10 cellular contexts compared by ENCODE assay signal in genomic region chr19:1112254-1113208, GRCh38. TPM values are rescaled to one million over a fixed set of nuclear protein-coding genes. Genes with fewer than 3 reads are reported as not detected.
DNase-seq lines count a peak whose midpoint lies in the region; ATAC-seq, FAIRE-seq and TF ChIP-seq lines count a peak whose summit lies in the region.
"Had no signal": no experiment of that assay in that cellular context is flagged by ENCODE, and none has a peak within 500 bp of the region (broad histone marks: within the 10 kb centered on the region; RNA-seq: fewer than 3 reads in every experiment).

No MANE protein-coding gene starts in this region.

- H3K36me3 Mint-ChIP-seq in natural killer cell = no peaks in the 10 kb centered on the region

- TF ChIP-seq RAD21 in HepG2 (CRISPR knock-in tag; IDR thresholded peaks at IDR 0.05) = no peak

- CTCF ChIA-PET in HepG2 (lab: Yijun Ruan, JAX; ENCODE audit: low intra/inter-chr PET ratio, low total read pairs) = interaction anchor here (1.8 kb wide), 1 partner anchor 82 kb away, joined by 28 read pairs; no protein-coding TSS in a partner anchor

- WGBS in HepG2 (ENCODE audit: low lambda C conversion rate) = 90% methylated on average over 63 of the region's 79 CpGs
- 40% methylated on average over 9 of the region's 79 CpGs for WGBS in right lobe of liver (ENCODE audit: insufficient coverage, low coverage, low lambda C conversion rate, missing lambda C conversion rate)
- WGBS in neuronal stem cell (ENCODE audit: extremely low coverage in 2 of 2, insufficient read length in 2 of 2, insufficient replicate concordance in 1 of 2), 2 donors = no CpG with 5 or more reads among the region's 79 CpGs

- no peaks in the 10 kb centered on the region for H3K9me3 Mint-ChIP-seq in natural killer cell
- H3K9me3 Mint-ChIP-seq: activated T-helper 2 cell treated with anti-CD3 and anti-CD28 coated beads, Interferon-gamma antibody, Interleukin-2, Interleukin-4, amounts not matched to agents 10 μg/mL and 5 μg/mL and 100 μg/mL, durations not matched to agents 14 hours and 24 hours and 36 hours; memory B cell had no signal

- H3K18ac ChIP-seq in neuronal stem cell (ENCODE audit: low read length) = peak overlapping the region; percentile 65

- POLR2A ChIA-PET in HepG2 (lab: Yijun Ruan, JAX) = interaction anchor here (0.7 to 3.0 kb wide), 14 partner anchors 9 to 157 kb away, joined by 3 to 28 read pairs (median 6); partner anchors contain the start of genes ATP5F1D, CIRBP, CNN2 and GPX4

- H3K23ac ChIP-seq in neuronal stem cell (ENCODE audit: low read depth, low read length, poor library complexity) = peak overlapping the region; percentile 73

- intact Hi-C loops in HepG2 (cut with micrococcal nuclease; ENCODE audit: unreplicated experiment) = loop anchor here (5.0 kb wide), 1 partner anchor 80 kb away; no protein-coding TSS in a partner anchor
- intact Hi-C loops in right lobe of liver (cut with DNase I) = loop anchor here in 1 of 2 donors (10.0 kb wide), 1 partner anchor 72 kb away; no protein-coding TSS in a partner anchor
- intact Hi-C loops in vagina (cut with DNase I) = loop anchor here (5.0 kb wide), 2 partner anchors 80 to 130 kb away; partner anchors contain the start of gene ATP5F1D
- intact Hi-C loops in natural killer cell (cut with micrococcal nuclease) = loop anchor here (5.0 kb wide), 1 partner anchor 80 kb away; no protein-coding TSS in a partner anchor

- peaks cover 6 to 10% of the 10 kb centered on the region in 2 experiments; a peak in 3 of 5 replicates for H3K36me3 ChIP-seq in HepG2 (replicated peaks in 1 of 2; ENCODE audit: control insufficient read depth in 1 of 2, insufficient read depth in 2 of 2, low read length in 2 of 2)
- peaks cover 10 to 63% (median 26%) of the 10 kb centered on the region in 4 donors for H3K36me3 ChIP-seq in right lobe of liver
- peaks cover 9 to 59% of the 10 kb centered on the region in 2 donors for H3K36me3 ChIP-seq in neuronal stem cell (replicated peaks in 1 of 2; ENCODE audit: control insufficient read depth in 2 of 2, insufficient read depth in 2 of 2, low read length in 2 of 2)
- H3K36me3 ChIP-seq in vagina = peaks cover 0 to 64% of the 10 kb centered on the region in 2 donors

- TF ChIP-seq EP300 in HepG2 (IDR thresholded peaks at IDR 0.05; ENCODE audit: low read depth in 2 of 2, low read length in 2 of 2) = no peak
- no peak for TF ChIP-seq EP300 in HepG2 (CRISPR knock-in tag; IDR thresholded peaks at IDR 0.05; ENCODE audit: borderline replicate concordance)

- H3K4me1 ChIP-seq in HepG2 (ENCODE audit: insufficient read depth, low read length) (peaks cover 15% of the 10 kb centered on the region), right lobe of liver (peaks cover 0 to 13% (median 2%) of the 10 kb centered on the region in 4 donors), foreskin keratinocyte (no peaks in the 10 kb centered on the region), neuronal stem cell (ENCODE audit: control insufficient read depth in 2 of 2, insufficient read depth in 1 of 2, low read depth in 1 of 2, low read length in 2 of 2) (peaks cover 4 to 8% of the 10 kb centered on the region in 2 donors), vagina (peaks cover 24% of the 10 kb centered on the region)

- no peak overlapping the region for H3K4me3 ChIP-seq in HepG2 (replicated peaks in 1 of 3; ENCODE audit: insufficient read depth in 1 of 3, low read depth in 2 of 3, low read length in 3 of 3)
- no peak overlapping the region for H3K4me3 ChIP-seq in right lobe of liver
- no peak overlapping the region for H3K4me3 ChIP-seq in neuronal stem cell (ENCODE audit: low read length in 2 of 2)
- no peak overlapping the region for H3K4me3 ChIP-seq in vagina

- no peaks in the 10 kb centered on the region for H4K20me1 ChIP-seq in HepG2 (ENCODE audit: insufficient read depth, low read length)

- H3K4me2 ChIP-seq in HepG2 (ENCODE audit: low read depth, low read length) (no peak overlapping the region; the same call in 1 of the 2 replicates), neuronal stem cell (ENCODE audit: insufficient read depth, low read length, poor library complexity, severe bottlenecking) (peak overlapping the region; percentile 11)

- H2BK5ac ChIP-seq in neuronal stem cell (ENCODE audit: low read length) = peak overlapping the region; percentile 87

- no peak overlapping the region for H3K4me3 Mint-ChIP-seq in natural killer cell
- H3K4me3 Mint-ChIP-seq: memory B cell had no signal

- H3K27ac Mint-ChIP-seq in natural killer cell = peak overlapping the region in 1 of 2 donors; percentile 60
- H3K27ac Mint-ChIP-seq: activated T-helper 2 cell treated with anti-CD3 and anti-CD28 coated beads, Interferon-gamma antibody, Interleukin-2, Interleukin-4, amounts not matched to agents 10 μg/mL and 5 μg/mL and 100 μg/mL, durations not matched to agents 14 hours and 24 hours and 36 hours; memory B cell had no signal

- H3K9me3 ChIP-seq in HepG2 (ENCODE audit: low read length) = no peaks in the 10 kb centered on the region
- H3K9me3 ChIP-seq in right lobe of liver = no peaks in the 10 kb centered on the region
- H3K9me3 ChIP-seq in neuronal stem cell (replicated peaks in 1 of 2; ENCODE audit: control insufficient read depth in 2 of 2, insufficient read depth in 1 of 2, low read depth in 1 of 2, low read length in 2 of 2) = no peaks in the 10 kb centered on the region
- no peaks in the 10 kb centered on the region for H3K9me3 ChIP-seq in vagina

- H4K91ac ChIP-seq in neuronal stem cell (ENCODE audit: low read depth, low read length, poor library complexity) = peak overlapping the region; percentile 95

- TF ChIP-seq POLR2A in HepG2 (IDR thresholded peaks at IDR 0.05; ENCODE audit: insufficient read depth in 1 of 2, low read depth in 2 of 2, low read length in 2 of 2) = no peak
- no peak for TF ChIP-seq POLR2A in right lobe of liver (IDR thresholded peaks at IDR 0.05)
- TF ChIP-seq POLR2A in vagina (IDR thresholded peaks at IDR 0.05) = no peak

- no peak overlapping the region for H4K8ac ChIP-seq in neuronal stem cell (ENCODE audit: low read depth, low read length)

- H3K4me1 Mint-ChIP-seq in natural killer cell = no peaks in the 10 kb centered on the region

- H3K79me1 ChIP-seq in neuronal stem cell (ENCODE audit: low read depth, low read length) = peaks cover 7% of the 10 kb centered on the region

- BruUV-seq in HepG2 (replicated peaks; lab: Mats Ljungman, UMichigan) = no TSS peak

- no peaks in the 10 kb centered on the region for H3K27me3 Mint-ChIP-seq in natural killer cell (ENCODE audit: low read depth in 2 of 2)
- H3K27me3 Mint-ChIP-seq: memory B cell had no signal

- no peaks in the 10 kb centered on the region for H3K79me2 ChIP-seq in HepG2 (ENCODE audit: insufficient read depth, low read length)

- peak overlapping the region; percentile 24 for H2BK120ac ChIP-seq in neuronal stem cell (ENCODE audit: low read depth, low read length)

- no peak overlapping the region for H2AFZ ChIP-seq in HepG2 (ENCODE audit: low read length)
- no peak overlapping the region for H2AFZ ChIP-seq in neuronal stem cell (ENCODE audit: low read length)

- no peaks in the 10 kb centered on the region for H3K27me3 ChIP-seq in HepG2 (ENCODE audit: control insufficient read depth in 1 of 2, insufficient read depth in 2 of 2, low read length in 2 of 2)
- no peaks in the 10 kb centered on the region for H3K27me3 ChIP-seq in right lobe of liver
- no peaks in the 10 kb centered on the region for H3K27me3 ChIP-seq in foreskin keratinocyte
- no peaks in the 10 kb centered on the region for H3K27me3 ChIP-seq in neuronal stem cell (ENCODE audit: control insufficient read depth in 3 of 3, insufficient read depth in 3 of 3, low read depth in 1 of 3, low read length in 3 of 3)
- H3K27me3 ChIP-seq in vagina = no peaks in the 10 kb centered on the region

- peak overlapping the region; percentile 87 for H2BK15ac ChIP-seq in neuronal stem cell (ENCODE audit: low read length)

- H2BK12ac ChIP-seq in neuronal stem cell (ENCODE audit: low read length) = peak overlapping the region; percentile 88

- no peak for DNase-seq in HepG2 (ENCODE audit: low spot score)
- DNase-seq in right lobe of liver = no peak
- no peak for DNase-seq in foreskin keratinocyte
- DNase-seq in neuronal stem cell (ENCODE audit: low spot score) = no peak
- no peak for DNase-seq in vagina (ENCODE audit: extremely low spot score in 2 of 2)
- DNase-seq in GOT3 (lab: John Stamatoyannopoulos, UW) = no peak
- no peak for DNase-seq in natural killer cell

- H3K9ac ChIP-seq in HepG2 (ENCODE audit: insufficient read depth, low read depth, low read length) (0 out of 2 replicates have a peak overlapping the region, but pooled peaks have one; percentile 19), neuronal stem cell (ENCODE audit: low read depth, low read length, poor library complexity) (peak overlapping the region; percentile 60)

- in situ Hi-C loops in HepG2 (cut with HindIII; ENCODE audit: extremely low pct_ligation_motif_present, low pct_unique_long_range_greater_than_20kb) = loop anchor here (5.0 kb wide), 1 partner anchor 80 kb away; no protein-coding TSS in a partner anchor

- TF ChIP-seq CTCF in HepG2 (CRISPR knock-in tag; IDR thresholded peaks at IDR 0.05) = no peak
- TF ChIP-seq CTCF in right lobe of liver (IDR thresholded peaks at IDR 0.05) = no peak
- TF ChIP-seq CTCF in foreskin keratinocyte (conservative IDR thresholded peaks at IDR 0.05) = no peak
- no peak for TF ChIP-seq CTCF in vagina (IDR thresholded peaks at IDR 0.05)
- no peak for TF ChIP-seq CTCF in natural killer cell (IDR thresholded peaks at IDR 0.05)

- peak overlapping the region; percentile 84 for H3K4ac ChIP-seq in neuronal stem cell (ENCODE audit: low read length)

- no peak for FAIRE-seq in HepG2 (lab: Jason Lieb, UNC)

- peak overlapping the region; percentile 75 for H3K14ac ChIP-seq in neuronal stem cell (ENCODE audit: low read length)

- ATAC-seq in HepG2 (no peak; the same call in 2 of the 3 replicates), right lobe of liver (no peak), foreskin keratinocyte (peak; percentile 43), HG02852 (IDR thresholded peaks at IDR 0.05; ENCODE audit: unreplicated experiment) (no peak), natural killer cell (no peak)

- peak overlapping the region; percentile 100 for H2AK5ac ChIP-seq in neuronal stem cell (ENCODE audit: low read depth, low read length)

- H3K27ac ChIP-seq in HepG2 (ENCODE audit: extremely low read length, insufficient read depth, low read length) (peak overlapping the region; percentile 40), right lobe of liver (peak overlapping the region in 1 of 3 donors; percentile 35), foreskin keratinocyte (no peak overlapping the region), neuronal stem cell (replicated peaks; ENCODE audit: low read length) (peak overlapping the region; percentile 51), vagina (peak overlapping the region; percentile 84)

RNA-seq across cellular contexts. Expression of gene GPX4, which starts 8.7 kb away (rescaled TPM):
- 426 and 535 TPM in 2 replicates for total RNA-seq in HepG2 (2016; rRNA removed; fragmentation: Illumina TruSeq; extraction: Trizol)
- 2,785 and 3,522 TPM in 2 replicates for total RNA-seq in HepG2 (2016; cell fraction: cytosol; rRNA removed; fragmentation: Illumina TruSeq; extraction: Trizol; ENCODE audit: low read depth)
- 340 and 561 TPM in 2 replicates for total RNA-seq in HepG2 (2016; cell fraction: insoluble cytoplasmic fraction; rRNA removed; fragmentation: Illumina TruSeq; extraction: Trizol)
- 1,902 and 2,313 TPM in 2 replicates for total RNA-seq in HepG2 (2016; cell fraction: membrane; rRNA removed; fragmentation: Illumina TruSeq; extraction: Trizol)
- 168 and 177 TPM in 2 replicates for total RNA-seq in HepG2 (2016; cell fraction: nucleus; rRNA removed; fragmentation: Illumina TruSeq; extraction: Trizol)
- polyA plus RNA-seq in HepG2 (2011; rRNA removed) = 613 and 728 TPM in 2 replicates
- 837 and 1,257 TPM in 2 replicates for polyA plus RNA-seq in HepG2 (2011; cell fraction: cytosol; rRNA removed)
- 557 and 562 TPM in 2 replicates for polyA plus RNA-seq in HepG2 (2011; cell fraction: nucleus; rRNA removed)
- polyA plus RNA-seq in HepG2 (2012) = 539 and 705 TPM in 2 replicates
- polyA plus RNA-seq in HepG2 (2016; cell fraction: cytosol; fragmentation: Illumina TruSeq; extraction: Trizol; ENCODE audit: low read depth) = 3,701 and 4,930 TPM in 2 replicates
- polyA plus RNA-seq in HepG2 (2016; cell fraction: insoluble cytoplasmic fraction; fragmentation: Illumina TruSeq; extraction: Trizol; ENCODE audit: low read depth) = 454 and 583 TPM in 2 replicates
- 2,313 and 2,706 TPM in 2 replicates for polyA plus RNA-seq in HepG2 (2016; cell fraction: membrane; fragmentation: Illumina TruSeq; extraction: Trizol; ENCODE audit: low read depth)
- 387 and 420 TPM in 2 replicates for polyA plus RNA-seq in HepG2 (2016; cell fraction: nucleus; fragmentation: Illumina TruSeq; extraction: Trizol; ENCODE audit: insufficient read depth, low read depth)
- 195 and 435 TPM in 2 replicates for polyA minus RNA-seq in HepG2 (2011; rRNA and poly(A)+ RNA removed; ENCODE audit: low replicate concordance)
- polyA minus RNA-seq in HepG2 (2011; cell fraction: cytosol; rRNA and poly(A)+ RNA removed) = 211 and 241 TPM in 2 replicates
- polyA minus RNA-seq in HepG2 (2011; cell fraction: nucleus; rRNA and poly(A)+ RNA removed) = 51.6 and 73.4 TPM in 2 replicates
- 100 to 1,000 TPM; 204 to 389 (median 212) TPM for total RNA-seq in right lobe of liver
- total RNA-seq in foreskin keratinocyte = 237 and 247 TPM in 2 replicates
- polyA plus RNA-seq in foreskin keratinocyte = 377 and 403 TPM in 2 replicates
- 755 TPM for polyA plus RNA-seq in neuronal stem cell (2013, experiment 1 of 2)
- 706 TPM for polyA plus RNA-seq in neuronal stem cell (2013, experiment 2 of 2)
- 524 TPM for total RNA-seq in vagina
- total RNA-seq in natural killer cell = 100 to 1,000 TPM; 108 to 126 (median 121) TPM

RNA-seq across cellular contexts. Expression of gene POLR2E, which starts 17.4 kb away (rescaled TPM):
- total RNA-seq in HepG2 (2016; rRNA removed; fragmentation: Illumina TruSeq; extraction: Trizol) = 140 TPM in 2 replicates
- 43.4 and 44.8 TPM in 2 replicates for total RNA-seq in HepG2 (2016; cell fraction: cytosol; rRNA removed; fragmentation: Illumina TruSeq; extraction: Trizol; ENCODE audit: low read depth)
- 135 and 141 TPM in 2 replicates for total RNA-seq in HepG2 (2016; cell fraction: insoluble cytoplasmic fraction; rRNA removed; fragmentation: Illumina TruSeq; extraction: Trizol)
- 89.0 and 92.5 TPM in 2 replicates for total RNA-seq in HepG2 (2016; cell fraction: membrane; rRNA removed; fragmentation: Illumina TruSeq; extraction: Trizol)
- total RNA-seq in HepG2 (2016; cell fraction: nucleus; rRNA removed; fragmentation: Illumina TruSeq; extraction: Trizol) = 54.0 and 55.3 TPM in 2 replicates
- 272 and 305 TPM in 2 replicates for polyA plus RNA-seq in HepG2 (2011; rRNA removed)
- 222 and 337 TPM in 2 replicates for polyA plus RNA-seq in HepG2 (2011; cell fraction: cytosol; rRNA removed)
- polyA plus RNA-seq in HepG2 (2011; cell fraction: nucleus; rRNA removed) = 150 and 188 TPM in 2 replicates
- 201 and 222 TPM in 2 replicates for polyA plus RNA-seq in HepG2 (2012)
- 94.9 and 102 TPM in 2 replicates for polyA plus RNA-seq in HepG2 (2016; cell fraction: cytosol; fragmentation: Illumina TruSeq; extraction: Trizol; ENCODE audit: low read depth)
- polyA plus RNA-seq in HepG2 (2016; cell fraction: insoluble cytoplasmic fraction; fragmentation: Illumina TruSeq; extraction: Trizol; ENCODE audit: low read depth) = 246 and 282 TPM in 2 replicates
- 145 and 159 TPM in 2 replicates for polyA plus RNA-seq in HepG2 (2016; cell fraction: membrane; fragmentation: Illumina TruSeq; extraction: Trizol; ENCODE audit: low read depth)
- polyA plus RNA-seq in HepG2 (2016; cell fraction: nucleus; fragmentation: Illumina TruSeq; extraction: Trizol; ENCODE audit: insufficient read depth, low read depth) = 179 TPM in 2 replicates
- polyA minus RNA-seq in HepG2 (2011; rRNA and poly(A)+ RNA removed; ENCODE audit: low replicate concordance) = 343 and 389 TPM in 2 replicates
- 104 and 129 TPM in 2 replicates for polyA minus RNA-seq in HepG2 (2011; cell fraction: cytosol; rRNA and poly(A)+ RNA removed)
- 39.5 and 42.0 TPM in 2 replicates for polyA minus RNA-seq in HepG2 (2011; cell fraction: nucleus; rRNA and poly(A)+ RNA removed)
- total RNA-seq in right lobe of liver = 100 to 1,000 TPM; 112 to 256 (median 131) TPM
- 148 and 163 TPM in 2 replicates for total RNA-seq in foreskin keratinocyte
- 313 and 314 TPM in 2 replicates for polyA plus RNA-seq in foreskin keratinocyte
- 201 TPM for polyA plus RNA-seq in neuronal stem cell (2013, experiment 1 of 2)
- polyA plus RNA-seq in neuronal stem cell (2013, experiment 2 of 2) = 197 TPM
- 83.7 TPM for total RNA-seq in vagina
- 100 to 1,000 TPM in 1 of 3 donors, 10 to 100 TPM in 2; 77.3 to 105 (median 91.6) TPM for total RNA-seq in natural killer cell

RNA-seq across cellular contexts. Expression of gene ARHGAP45, which starts 45.6 kb away (rescaled TPM):
- total RNA-seq in HepG2 (2016; rRNA removed; fragmentation: Illumina TruSeq; extraction: Trizol) (0.48 and 0.84 TPM in 2 replicates), right lobe of liver (1 to 10 TPM; 4.2 to 10.0 (median 7.3) TPM), foreskin keratinocyte (4.5 and 5.5 TPM in 2 replicates), vagina (36.8 TPM), natural killer cell (100 to 1,000 TPM; 535 to 601 (median 560) TPM)
- 0.35 and 0.51 TPM in 2 replicates for total RNA-seq in HepG2 (2016; cell fraction: cytosol; rRNA removed; fragmentation: Illumina TruSeq; extraction: Trizol; ENCODE audit: low read depth)
- 0.16 and 0.50 TPM in 2 replicates for total RNA-seq in HepG2 (2016; cell fraction: insoluble cytoplasmic fraction; rRNA removed; fragmentation: Illumina TruSeq; extraction: Trizol)
- 0.38 and 0.40 TPM in 2 replicates for total RNA-seq in HepG2 (2016; cell fraction: membrane; rRNA removed; fragmentation: Illumina TruSeq; extraction: Trizol)
- 0.28 and 0.63 TPM in 2 replicates for total RNA-seq in HepG2 (2016; cell fraction: nucleus; rRNA removed; fragmentation: Illumina TruSeq; extraction: Trizol)
- polyA plus RNA-seq in HepG2 (2011; rRNA removed) (32.0 and 40.3 TPM in 2 replicates), foreskin keratinocyte (4.0 and 4.6 TPM in 2 replicates)
- polyA plus RNA-seq in HepG2 (2011; cell fraction: cytosol; rRNA removed) = 17.7 and 31.9 TPM in 2 replicates
- polyA plus RNA-seq in HepG2 (2011; cell fraction: nucleus; rRNA removed) = 222 and 325 TPM in 2 replicates
- 21.8 and 23.4 TPM in 2 replicates for polyA plus RNA-seq in HepG2 (2012)
- polyA plus RNA-seq in HepG2 (2016; cell fraction: cytosol; fragmentation: Illumina TruSeq; extraction: Trizol; ENCODE audit: low read depth) = not detected in 2 replicates
- polyA plus RNA-seq in HepG2 (2016; cell fraction: insoluble cytoplasmic fraction; fragmentation: Illumina TruSeq; extraction: Trizol; ENCODE audit: low read depth) = 0.41 and 0.69 TPM in 2 replicates
- polyA plus RNA-seq in HepG2 (2016; cell fraction: membrane; fragmentation: Illumina TruSeq; extraction: Trizol; ENCODE audit: low read depth) = not detected in 2 replicates
- polyA plus RNA-seq in HepG2 (2016; cell fraction: nucleus; fragmentation: Illumina TruSeq; extraction: Trizol; ENCODE audit: insufficient read depth, low read depth) = 1.5 TPM in 2 replicates
- 18.3 and 37.9 TPM in 2 replicates for polyA minus RNA-seq in HepG2 (2011; rRNA and poly(A)+ RNA removed; ENCODE audit: low replicate concordance)
- 19.3 and 20.1 TPM in 2 replicates for polyA minus RNA-seq in HepG2 (2011; cell fraction: cytosol; rRNA and poly(A)+ RNA removed)
- polyA minus RNA-seq in HepG2 (2011; cell fraction: nucleus; rRNA and poly(A)+ RNA removed) = 25.0 and 29.0 TPM in 2 replicates
- polyA plus RNA-seq in neuronal stem cell (2013, experiment 1 of 2) = 6.9 TPM
- polyA plus RNA-seq in neuronal stem cell (2013, experiment 2 of 2) = 7.4 TPM

Comparison
In these comparisons a context has a peak if more than half of its experiments do, and no peak if none do; other contexts are left out.
1. RNA of gene ARHGAP45, which starts 45.6 kb away (total RNA-seq): 535 to 601 TPM in natural killer cell; 36.8 TPM in vagina (single experiment), 4.2 to 10.0 TPM in right lobe of liver, 4.5 to 5.5 TPM in foreskin keratinocyte and 0.16 to 0.84 TPM in HepG2; every median in the first group is over 10 times any median in the second.